In the genomic region with DNA sequence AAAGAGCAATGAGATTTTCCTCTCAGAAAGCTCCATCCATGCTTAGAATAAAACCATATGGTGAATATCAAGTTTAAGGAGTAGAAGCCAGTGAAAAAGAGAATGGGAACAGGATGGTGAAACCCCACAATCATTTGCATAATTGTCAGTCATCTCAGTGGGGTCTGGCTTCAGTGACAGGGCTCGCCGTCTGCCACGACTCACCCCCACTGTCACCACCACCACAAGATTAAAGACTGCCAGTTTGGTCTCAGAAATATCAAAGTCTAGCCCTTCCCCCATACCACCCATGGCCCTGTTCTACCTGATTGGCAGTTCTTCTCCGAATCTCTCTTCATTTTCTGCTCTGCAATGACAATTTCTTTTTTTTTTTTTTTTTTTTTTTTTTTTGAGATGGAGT, we compare ENCODE assay signal across 32 cellular contexts.
DNase-seq lines count a peak whose midpoint lies in the region; ATAC-seq, FAIRE-seq and TF ChIP-seq lines count a peak whose summit lies in the region.
"Had no signal": no experiment of that assay in that cellular context is flagged by ENCODE, and none has a peak within 500 bp of the region (broad histone marks: within the 10 kb centered on the region; RNA-seq: fewer than 3 reads in every experiment).

No MANE protein-coding gene starts in this region.

- intact Hi-C loops in GM12878 (cut with micrococcal nuclease; ENCODE audit: unreplicated experiment), result no loop called here
- intact Hi-C loops in PC-3 (cut with micrococcal nuclease), result no loop called here

- H3K4me1 ChIP-seq in DND-41 (ENCODE audit: insufficient read depth, low read length) (no peaks in the 10 kb centered on the region), GM12878 (ENCODE audit: control insufficient read depth, insufficient read depth, low read length) (peaks cover 4% of the 10 kb centered on the region), PC-3 (ENCODE audit: insufficient read depth, low read length) (0 out of 2 replicates have a peak, but pooled peaks cover 4% of the 10 kb centered on the region)
- H3K4me1 ChIP-seq: Caco-2, colonic mucosa had no signal

- ATAC-seq in DND-41 (ENCODE audit: insufficient read depth, low read depth), result peak; percentile 37; the same call in 1 of the 3 replicates
- ATAC-seq in GM18502 (IDR thresholded peaks at IDR 0.05; ENCODE audit: poor library complexity, unreplicated experiment), result peak; percentile 48
- ATAC-seq in GM12878, result no peak; the same call in 1 of the 3 replicates
- ATAC-seq in PC-3, result no peak
- ATAC-seq: left lobe of liver, SK-N-SH treated with all-trans-retinoic acid at 6 μM for 48 hours had no signal

- TF ChIP-seq CTCF in DND-41 (IDR thresholded peaks at IDR 0.05; ENCODE audit: borderline replicate concordance, extremely low read depth, low read length, poor library complexity, severe bottlenecking) (no peak), GM12878 (IDR thresholded peaks at IDR 0.05 in 2 of 3, conservative IDR thresholded peaks at IDR 0.05 in 1 of 3; ENCODE audit: control insufficient read depth in 2 of 3, extremely low read depth in 1 of 3, insufficient read depth in 1 of 3, low read depth in 3 of 3, low read length in 3 of 3) (no peak), PC-3 (conservative IDR thresholded peaks at IDR 0.05; ENCODE audit: low read depth, low read length) (no peak)

- H3K9ac ChIP-seq in DND-41 (ENCODE audit: low read depth, low read length) (no peak overlapping the region), GM12878 (ENCODE audit: control insufficient read depth, insufficient read depth, low read length) (no peak overlapping the region), PC-3 (ENCODE audit: low read length) (no peak overlapping the region)
- H3K9ac ChIP-seq: BLaER1 treated with 17β-estradiol and CSF1 and Interleukin-3, amounts not matched to agents 10 nM and 100 nM had no signal

- H3K4me2 ChIP-seq in DND-41 (ENCODE audit: insufficient read depth, low read length) (no peak overlapping the region), GM12878 (ENCODE audit: control insufficient read depth, insufficient read depth) (peak overlapping the region; percentile 42; the same call in 1 of the 2 replicates), PC-3 (ENCODE audit: low read length) (no peak overlapping the region)
- H3K4me2 ChIP-seq: PC-9 had no signal

- no TSS peak for BruUV-seq in GM12878 (replicated peaks; lab: Mats Ljungman, UMichigan)
- BruUV-seq in PC-3 (replicated peaks; lab: Mats Ljungman, UMichigan), result no TSS peak

- H3K79me2 ChIP-seq in DND-41 (ENCODE audit: insufficient read depth, low read length), result no peaks in the 10 kb centered on the region
- H3K79me2 ChIP-seq in GM12878 (ENCODE audit: control insufficient read depth, insufficient read depth, low read length), result no peaks in the 10 kb centered on the region
- no peaks in the 10 kb centered on the region for H3K79me2 ChIP-seq in PC-3 (ENCODE audit: low read length)

- CTCF ChIA-PET in GM12878 (lab: Yijun Ruan, JAX), result no interaction called here
- CTCF ChIA-PET in PC-3 (lab: Charles Lee), result no interaction called here

- H3K9me2 ChIP-seq in PC-3 (replicated peaks; ENCODE audit: low read length), result no peaks in the 10 kb centered on the region

- DNase-seq in DND-41, result no peak
- DNase-seq in MV-4-11 (lab: John Stamatoyannopoulos, UW), result peak; percentile 18
- no peak for DNase-seq in GM12878 (ENCODE audit: low read depth, low spot score)
- DNase-seq in PC-3, result no peak
- no peak for DNase-seq in activated T-cell treated with anti-CD3 and anti-CD28 coated beads, Interleukin-2, amount 50 U/mL, for 1 hour
- no peak for DNase-seq in CD1c-positive myeloid dendritic cell (ENCODE audit: extremely low spot score)
- DNase-seq: activated CD4-positive, alpha-beta memory T cell treated with anti-CD3 and anti-CD28 coated beads for 36 hours; activated CD8-positive, alpha-beta memory T cell treated with anti-CD3 and anti-CD28 coated beads, Interleukin-2, amount 50 U/mL, for 4 hours; Caco-2; colonic mucosa; DMS53; effector CD4-positive, alpha-beta T cell; GDM1; KBM-7; MM.1S; NCI-H1436; NCI-H2081; NCI-H226; ovary; PC-9; stimulated activated naive CD4-positive, alpha-beta T cell; upper lobe of left lung had no signal

- TF ChIP-seq RAD21 in GM12878 (IDR thresholded peaks at IDR 0.05; ENCODE audit: insufficient read depth, low read depth, low read length), result no peak

- H4K20me1 ChIP-seq in DND-41 (ENCODE audit: insufficient read depth, low read length), result no peaks in the 10 kb centered on the region
- H4K20me1 ChIP-seq in GM12878 (ENCODE audit: control insufficient read depth, insufficient read depth), result no peaks in the 10 kb centered on the region
- no peaks in the 10 kb centered on the region for H4K20me1 ChIP-seq in PC-3 (ENCODE audit: low read length)
- H4K20me1 ChIP-seq: BLaER1 treated with 17β-estradiol and CSF1 and Interleukin-3, amounts not matched to agents 10 nM and 100 nM had no signal

- 5% methylated on average over 4 of the region's 4 CpGs for WGBS in GM12878 (ENCODE audit: insufficient coverage, insufficient replicate concordance, low lambda C conversion rate, missing lambda C conversion rate)

- in situ Hi-C loops in GM12878 (cut with MboI), result no loop called here

- RAD21 ChIA-PET in GM12878 (lab: Charles Lee; ENCODE audit: unreplicated experiment), result no interaction called here

- no peak for TF ChIP-seq EP300 in GM12878 (IDR thresholded peaks at IDR 0.05; ENCODE audit: borderline replicate concordance in 1 of 2, control insufficient read depth in 1 of 2, low read depth in 2 of 2, low read length in 2 of 2)

- no peak for TF ChIP-seq POLR2A in GM12878 (IDR thresholded peaks at IDR 0.05; ENCODE audit: low read depth, low read length)

- POLR2A ChIA-PET in GM12878 (lab: Charles Lee), result no interaction called here
- POLR2A ChIA-PET in PC-3 (lab: Charles Lee; ENCODE audit: unreplicated experiment), result no interaction called here

- no peaks in the 10 kb centered on the region for H3K36me3 ChIP-seq in DND-41 (ENCODE audit: insufficient read depth, low read length)
- no peaks in the 10 kb centered on the region for H3K36me3 ChIP-seq in GM12878 (ENCODE audit: control insufficient read depth in 2 of 2, insufficient read depth in 2 of 2, low read length in 1 of 2)
- H3K36me3 ChIP-seq in PC-3 (ENCODE audit: low read depth, low read length), result no peaks in the 10 kb centered on the region
- H3K36me3 ChIP-seq: BLaER1 treated with 17β-estradiol and CSF1 and Interleukin-3, amounts not matched to agents 10 nM and 100 nM; colonic mucosa; ovary had no signal

- H3K9me3 ChIP-seq in DND-41 (ENCODE audit: insufficient read depth, low read length, severe bottlenecking) (no peaks in the 10 kb centered on the region), GM12878 (replicated peaks; ENCODE audit: control insufficient read depth, insufficient read depth, low read length) (no peaks in the 10 kb centered on the region), PC-3 (ENCODE audit: low read length) (no peaks in the 10 kb centered on the region)
- H3K9me3 ChIP-seq: BLaER1 treated with 17β-estradiol and CSF1 and Interleukin-3, amounts not matched to agents 10 nM and 100 nM; Caco-2; colonic mucosa; ovary; suprapubic skin; upper lobe of left lung had no signal

- peaks cover 4% of the 10 kb centered on the region for H3K27me3 ChIP-seq in DND-41 (ENCODE audit: insufficient read depth, low read length, poor library complexity)
- no peaks in the 10 kb centered on the region for H3K27me3 ChIP-seq in GM12878 (replicated peaks in 1 of 2; ENCODE audit: control insufficient read depth in 2 of 2, insufficient read depth in 2 of 2, low read length in 1 of 2)
- H3K27me3 ChIP-seq in PC-3 (ENCODE audit: low read length), result no peaks in the 10 kb centered on the region
- H3K27me3 ChIP-seq: BLaER1 treated with 17β-estradiol and CSF1 and Interleukin-3, amounts not matched to agents 10 nM and 100 nM; colonic mucosa; ovary; suprapubic skin; upper lobe of left lung had no signal

- H3F3A ChIP-seq in PC-3 (ENCODE audit: low read length, unreplicated experiment), result no peaks in the 10 kb centered on the region

- H2AFZ ChIP-seq in DND-41 (ENCODE audit: low read depth, low read length) (no peak overlapping the region), GM12878 (ENCODE audit: control insufficient read depth, low read depth, low read length) (no peak overlapping the region; the same call in 1 of the 2 replicates), PC-3 (ENCODE audit: low read length) (no peak overlapping the region)
- H2AFZ ChIP-seq: PC-9 had no signal

- SMC1A ChIA-PET in GM12878 (lab: Charles Lee; ENCODE audit: uncharacterized antibody, unreplicated experiment), result no interaction called here

- FAIRE-seq in GM12878 (lab: Jason Lieb, UNC), result peak; percentile 38
- FAIRE-seq: H54, TTC549 had no signal

- H3K27ac ChIP-seq in DND-41 (ENCODE audit: low read length) (no peak overlapping the region), GM12878 (ENCODE audit: control insufficient read depth, insufficient read depth) (no peak overlapping the region), PC-3 (ENCODE audit: low read length) (no peak overlapping the region)
- H3K27ac ChIP-seq: BLaER1 treated with 17β-estradiol and CSF1 and Interleukin-3, amounts not matched to agents 10 nM and 100 nM; colonic mucosa; epithelial cell of prostate; HL-60; ovary; PC-9; skin epidermis; suprapubic skin; upper lobe of left lung had no signal

- no peak overlapping the region for H3K4me3 ChIP-seq in DND-41 (ENCODE audit: low read depth in 1 of 2, low read length in 2 of 2)
- H3K4me3 ChIP-seq in GM12878, result no peak overlapping the region
- H3K4me3 ChIP-seq in PC-3 (ENCODE audit: low read length), result no peak overlapping the region
- H3K4me3 ChIP-seq: BLaER1 treated with 17β-estradiol and CSF1 and Interleukin-3, amounts not matched to agents 10 nM and 100 nM; colonic mucosa; ovary; PC-9; skin epidermis; suprapubic skin; upper lobe of left lung had no signal

TF ChIP-seq in GM12878, 131 proteins besides CTCF, POLR2A, EP300 and RAD21 (continues in another document):
- TF ChIP-seq, protein P1, sequence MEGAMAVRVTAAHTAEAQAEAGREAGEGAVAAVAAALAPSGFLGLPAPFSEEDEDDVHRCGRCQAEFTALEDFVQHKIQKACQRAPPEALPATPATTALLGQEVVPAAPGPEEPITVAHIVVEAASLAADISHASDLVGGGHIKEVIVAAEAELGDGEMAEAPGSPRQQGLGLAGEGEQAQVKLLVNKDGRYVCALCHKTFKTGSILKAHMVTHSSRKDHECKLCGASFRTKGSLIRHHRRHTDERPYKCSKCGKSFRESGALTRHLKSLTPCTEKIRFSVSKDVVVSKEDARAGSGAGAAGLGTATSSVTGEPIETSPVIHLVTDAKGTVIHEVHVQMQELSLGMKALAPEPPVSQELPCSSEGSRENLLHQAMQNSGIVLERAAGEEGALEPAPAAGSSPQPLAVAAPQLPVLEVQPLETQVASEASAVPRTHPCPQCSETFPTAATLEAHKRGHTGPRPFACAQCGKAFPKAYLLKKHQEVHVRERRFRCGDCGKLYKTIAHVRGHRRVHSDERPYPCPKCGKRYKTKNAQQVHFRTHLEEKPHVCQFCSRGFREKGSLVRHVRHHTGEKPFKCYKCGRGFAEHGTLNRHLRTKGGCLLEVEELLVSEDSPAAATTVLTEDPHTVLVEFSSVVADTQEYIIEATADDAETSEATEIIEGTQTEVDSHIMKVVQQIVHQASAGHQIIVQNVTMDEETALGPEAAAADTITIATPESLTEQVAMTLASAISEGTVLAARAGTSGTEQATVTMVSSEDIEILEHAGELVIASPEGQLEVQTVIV (IDR thresholded peaks at IDR 0.05; ENCODE audit: borderline replicate concordance, partially characterized antibody), result no peak
- TF ChIP-seq SREBF2 (IDR thresholded peaks at IDR 0.05; ENCODE audit: low read length), result no peak

Comparison
In these comparisons a context has a peak if more than half of its experiments do, and no peak if none do; other contexts are left out.
1. ATAC-seq: peak in DND-41 (single experiment) and GM18502 (single experiment); none in GM12878 (single experiment) and PC-3 (single experiment).